8 cellular contexts compared by ENCODE assay signal in the genomic region with DNA sequence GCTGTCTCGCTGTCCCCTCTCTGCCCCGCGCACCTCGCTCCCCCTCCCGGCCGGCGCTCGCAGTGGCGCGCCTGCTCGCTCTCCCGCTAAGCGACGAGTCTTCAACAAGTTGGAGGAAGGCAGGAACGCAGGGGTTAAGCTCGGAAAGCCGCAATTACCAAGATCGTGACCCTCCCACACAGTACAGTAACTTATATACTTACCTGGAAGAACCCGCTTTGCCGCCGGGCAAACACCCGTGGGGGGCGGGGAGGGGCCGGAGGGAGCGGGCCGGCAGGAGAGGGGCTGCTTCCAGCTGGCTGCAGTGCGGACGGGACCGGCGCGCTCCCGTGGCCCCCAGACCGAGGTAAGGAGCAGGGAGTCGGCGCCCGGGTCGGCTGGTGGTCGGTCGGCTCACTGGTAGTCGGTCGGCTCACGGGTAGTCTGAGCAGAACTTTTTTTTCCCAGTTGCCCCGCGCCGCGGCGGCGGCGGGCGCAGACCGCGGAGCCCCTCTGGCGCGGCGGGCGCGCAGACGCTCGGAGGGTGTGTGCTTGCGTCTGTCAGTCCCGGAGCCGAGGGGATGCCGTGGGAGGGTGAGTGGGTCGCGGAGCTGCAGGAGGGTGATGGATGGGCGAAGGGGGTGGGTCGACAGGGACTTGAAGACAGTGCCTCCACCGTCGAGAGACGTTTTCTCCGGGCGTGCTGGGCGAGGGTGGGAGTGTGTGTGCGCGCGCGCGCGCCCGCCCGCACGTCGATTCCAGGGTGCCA.
DNase-seq lines count a peak whose midpoint lies in the region; ATAC-seq and TF ChIP-seq lines count a peak whose summit lies in the region.

No MANE protein-coding gene starts in this region.

- H3K4me3 ChIP-seq in HEK293 (ENCODE audit: low read depth, low read length) (peak overlapping the region; percentile 51), Panc1 (ENCODE audit: low read depth in 2 of 2, low read length in 2 of 2) (peak overlapping the region; percentile 57 to 67)

- peaks cover 16% of the 10 kb centered on the region for H3K36me3 Mint-ChIP-seq in Calu3 (ENCODE audit: insufficient read depth, unreplicated experiment)
- H3K36me3 Mint-ChIP-seq in stimulated activated effector memory CD8-positive, alpha-beta T cell treated with anti-CD3 and anti-CD28 coated beads, Interleukin-12 subunit alpha, Interleukin-12 subunit beta, amount 100 ng/mL, for 72 hours: peaks cover 5% of the 10 kb centered on the region

- no peaks in the 10 kb centered on the region for H3K9me3 ChIP-seq in HEK293 (ENCODE audit: control insufficient read depth, insufficient read depth, low read depth, low read length)
- H3K9me3 ChIP-seq in Panc1 (ENCODE audit: control insufficient read depth, insufficient read depth, low read depth, low read length): no peaks in the 10 kb centered on the region

- peaks cover 21% of the 10 kb centered on the region for H3K4me1 Mint-ChIP-seq in Calu3 (ENCODE audit: low read depth, unreplicated experiment)
- H3K4me1 Mint-ChIP-seq in stimulated activated effector memory CD8-positive, alpha-beta T cell treated with anti-CD3 and anti-CD28 coated beads, Interleukin-12 subunit alpha, Interleukin-12 subunit beta, amount 100 ng/mL, for 72 hours: peaks cover 46% of the 10 kb centered on the region

- in situ Hi-C loops in Panc1 (cut with HindIII; ENCODE audit: low pct_unique_long_range_greater_than_20kb, low sequenced_read_pairs): no loop called here
- in situ Hi-C loops in T47D (cut with HindIII; ENCODE audit: low pct_unique_long_range_greater_than_20kb, low sequenced_read_pairs): no loop called here

- H3K4me3 Mint-ChIP-seq in Calu3 (ENCODE audit: low read depth, unreplicated experiment): peak overlapping the region; percentile 70
- H3K4me3 Mint-ChIP-seq in stimulated activated effector memory CD8-positive, alpha-beta T cell treated with anti-CD3 and anti-CD28 coated beads, Interleukin-12 subunit alpha, Interleukin-12 subunit beta, amount 100 ng/mL, for 72 hours: peak overlapping the region; percentile 70

- peaks cover 53% of the 10 kb centered on the region for H3K27me3 ChIP-seq in Panc1 (ENCODE audit: control insufficient read depth, insufficient read depth, low read length)

- ATAC-seq in Panc1 (peak; percentile 79), left lobe of liver (peak; percentile 61), HG03045 (IDR thresholded peaks at IDR 0.05; ENCODE audit: unreplicated experiment) (no peak)
- ATAC-seq in stimulated activated effector memory CD8-positive, alpha-beta T cell treated with anti-CD3 and anti-CD28 coated beads, Interleukin-12 subunit alpha, Interleukin-12 subunit beta, amount 100 ng/mL, for 72 hours: peak; percentile 66

- peaks cover 100% of the 10 kb centered on the region for H3K27me3 Mint-ChIP-seq in Calu3 (ENCODE audit: unreplicated experiment)

- TF ChIP-seq CTCF in Calu3 (IDR thresholded peaks at IDR 0.05; ENCODE audit: unreplicated experiment) (peak; percentile 70), HEK293 (tag by site-specific recombination; IDR thresholded peaks at IDR 0.05) (no peak), Panc1 (IDR thresholded peaks at IDR 0.05) (peak; percentile 68)

- BruUV-seq in Calu3 (replicated peaks; lab: Mats Ljungman, UMichigan): no TSS peak
- BruUV-seq in Panc1 (replicated peaks; lab: Mats Ljungman, UMichigan): no TSS peak

- H3K27ac ChIP-seq in HEK293 (ENCODE audit: extremely low read depth, low read depth, low read length) (no peak overlapping the region), Panc1 (ENCODE audit: low read length) (no peak overlapping the region)

- H3K9me3 Mint-ChIP-seq in Calu3 (ENCODE audit: low read depth, unreplicated experiment): no peaks in the 10 kb centered on the region
- H3K9me3 Mint-ChIP-seq in stimulated activated effector memory CD8-positive, alpha-beta T cell treated with anti-CD3 and anti-CD28 coated beads, Interleukin-12 subunit alpha, Interleukin-12 subunit beta, amount 100 ng/mL, for 72 hours: peaks cover 2% of the 10 kb centered on the region

- intact Hi-C loops in Calu3 (cut with micrococcal nuclease; ENCODE audit: unreplicated experiment): no loop called here
- intact Hi-C loops in Panc1 (cut with micrococcal nuclease; ENCODE audit: unreplicated experiment): loop anchor here (5.0 kb wide), 1 partner anchor 233 kb away; no protein-coding TSS in a partner anchor

- H3K36me3 ChIP-seq in HEK293 (ENCODE audit: control insufficient read depth in 2 of 2, insufficient read depth in 1 of 2, low read length in 2 of 2) (no peaks in the 10 kb centered on the region), Panc1 (ENCODE audit: control insufficient read depth, insufficient read depth, low read length) (no peaks in the 10 kb centered on the region)

- peak; percentile 50 for DNase-seq in Calu3
- DNase-seq in Panc1 (ENCODE audit: low read depth, low spot score): no peak
- peak; percentile 59 to 67 for DNase-seq in T47D (ENCODE audit: low read depth in 1 of 2, low spot score in 1 of 2)
- no peak for DNase-seq in left lobe of liver (ENCODE audit: low spot score)
- DNase-seq in stimulated activated effector memory CD8-positive, alpha-beta T cell treated with anti-CD3 and anti-CD28 coated beads, Interleukin-12 subunit alpha, Interleukin-12 subunit beta, amount 100 ng/mL, for 72 hours (ENCODE audit: low spot score in 2 of 2): no peak
- DNase-seq in NCI-H187 (lab: John Stamatoyannopoulos, UW): no peak

- POLR2A ChIA-PET in HEK293 (lab: Yijun Ruan, JAX): interaction anchor here (0.6 to 0.8 kb wide), 2 partner anchors 10 to 152 kb away, joined by 3 read pairs; no protein-coding TSS in a partner anchor
- POLR2A ChIA-PET in Panc1 (lab: Charles Lee): no interaction called here

- H3K4me1 ChIP-seq in HEK293 (ENCODE audit: control insufficient read depth, insufficient read depth, low read length) (peaks cover 3% of the 10 kb centered on the region; the same call in 1 of the 2 replicates), Panc1 (ENCODE audit: control insufficient read depth, insufficient read depth, low read length) (peaks cover 32% of the 10 kb centered on the region)

- CTCF ChIA-PET in Calu3 (lab: Charles Lee): interaction anchor here (0.6 to 0.9 kb wide), 7 partner anchors 18 to 1471 kb away, joined by 3 to 6 read pairs (median 4); no protein-coding TSS in a partner anchor
- CTCF ChIA-PET in HEK293 (lab: Yijun Ruan, JAX): interaction anchor here (0.5 to 6.1 kb wide), 2 partner anchors 13 to 250 kb away, joined by 5 to 49 read pairs; no protein-coding TSS in a partner anchor
- CTCF ChIA-PET in Panc1 (lab: Charles Lee): interaction anchor here (0.6 kb wide), 3 partner anchors 10 to 245 kb away, joined by 3 to 8 read pairs (median 6); no protein-coding TSS in a partner anchor

- no peak overlapping the region for H3K27ac Mint-ChIP-seq in Calu3 (ENCODE audit: unreplicated experiment)
- H3K27ac Mint-ChIP-seq in stimulated activated effector memory CD8-positive, alpha-beta T cell treated with anti-CD3 and anti-CD28 coated beads, Interleukin-12 subunit alpha, Interleukin-12 subunit beta, amount 100 ng/mL, for 72 hours: no peak overlapping the region

TF ChIP-seq in HEK293, 187 proteins besides CTCF, POLR2A, EP300 and RAD21 (continues in another document):
- peak; percentile 72 for TF ChIP-seq SP2 (tag by site-specific recombination; IDR thresholded peaks at IDR 0.05)
- peak; percentile 79 for TF ChIP-seq GLIS1 (tag by site-specific recombination; IDR thresholded peaks at IDR 0.05)
- no peak for TF ChIP-seq HOXA7 (CRISPR knock-in tag; IDR thresholded peaks at IDR 0.05; ENCODE audit: borderline replicate concordance)
- TF ChIP-seq SCRT2 (tag by site-specific recombination; IDR thresholded peaks at IDR 0.05): peak; percentile 97
- TF ChIP-seq GFI1B (tag by site-specific recombination; IDR thresholded peaks at IDR 0.05): no peak
- TF ChIP-seq ZNF639 (tag by site-specific recombination; IDR thresholded peaks at IDR 0.05): no peak
- TF ChIP-seq ZBTB48 (tag by site-specific recombination; IDR thresholded peaks at IDR 0.05): no peak
- TF ChIP-seq SCRT1 (tag by site-specific recombination; IDR thresholded peaks at IDR 0.05; ENCODE audit: borderline replicate concordance): peak; percentile 74; the same call in 1 of the 2 replicates
- TF ChIP-seq PRDM10 (tag by site-specific recombination; IDR thresholded peaks at IDR 0.05): peak; percentile 91; the same call in 1 of the 2 replicates

Comparison
In these comparisons a context has a peak if more than half of its experiments do, and no peak if none do; other contexts are left out.
1. DNase-seq: peak in Calu3 (single experiment) and T47D (2 of 2); none in Panc1 (single experiment), left lobe of liver (single experiment), stimulated activated effector memory CD8-positive, alpha-beta T cell treated with anti-CD3 and anti-CD28 coated beads, Interleukin-12 subunit alpha, Interleukin-12 subunit beta, amount 100 ng/mL, for 72 hours (0 of 2) and NCI-H187 (0 of 2).